In the genomic region with DNA sequence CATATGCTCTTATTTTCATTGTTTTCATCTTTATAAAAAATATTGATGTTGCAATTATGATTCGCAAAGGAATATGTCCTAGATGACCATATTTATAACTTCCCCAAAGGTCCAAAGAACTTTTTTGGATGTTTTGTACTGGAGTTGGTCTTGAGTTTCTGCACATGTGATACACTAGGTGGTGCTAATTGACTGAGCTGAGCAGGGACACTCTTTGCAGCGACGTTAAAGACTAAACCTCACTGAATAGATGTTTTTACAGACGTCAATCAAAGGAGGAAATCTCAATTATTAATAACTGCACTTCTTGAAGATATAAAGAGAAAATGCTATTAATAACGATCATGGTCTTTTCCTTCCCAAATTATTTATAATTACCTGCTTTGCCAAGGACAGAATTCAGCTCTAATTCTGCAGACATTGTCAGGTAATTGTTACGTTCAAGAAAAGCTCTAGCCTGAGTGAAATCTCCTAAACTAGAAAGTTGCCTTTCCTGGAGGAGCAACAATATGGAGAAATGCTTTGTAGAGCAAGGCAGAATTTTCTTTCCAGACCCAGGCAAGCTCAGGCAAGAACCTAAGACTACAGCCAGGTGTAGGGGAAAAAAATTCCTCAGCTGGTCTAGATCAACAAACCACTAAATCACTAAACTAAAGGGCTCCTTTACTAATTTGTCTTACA, we compare ENCODE assay signal across 8 cellular contexts.
A peak's percentile ranks its signal among the peaks of the same experiment; 100 is the strongest.
DNase-seq lines count a peak whose midpoint lies in the region; ATAC-seq and TF ChIP-seq lines count a peak whose summit lies in the region.

No MANE protein-coding gene starts in this region.

- TF ChIP-seq CTCF in thyroid gland (IDR thresholded peaks at IDR 0.05) = peak in 5 of 6 experiments; percentile 40 to 70 (median 58)

- intact Hi-C loops in thyroid gland (cut with DNase I) = loop anchor here (10.0 kb wide), 1 partner anchor 171 kb away; no protein-coding TSS in a partner anchor

- DNase-seq in DMS153 treated with DMSO at 0.1 percent for 48 hours (lab: John Stamatoyannopoulos, UW; ENCODE audit: unreplicated experiment) (peak; percentile 42), DMS153 (lab: John Stamatoyannopoulos, UW) (no peak), HCEC 1CT (peak; percentile 56), RPMI7951 (ENCODE audit: low read depth) (peak; percentile 19), fibroblast of peridontal ligament (ENCODE audit: extremely low read depth) (peak; percentile 70), thyroid gland (peak in 1 of 2 donors; percentile 10)

- ATAC-seq in HG02642 (IDR thresholded peaks at IDR 0.05; ENCODE audit: poor library complexity, unreplicated experiment) (no peak), HG02623 (IDR thresholded peaks at IDR 0.05; ENCODE audit: unreplicated experiment) (no peak)

- no peaks in the 10 kb centered on the region for H3K27me3 ChIP-seq in thyroid gland

- H3K36me3 ChIP-seq in thyroid gland = no peaks in the 10 kb centered on the region

- no peak overlapping the region for H3K4me3 ChIP-seq in thyroid gland (replicated peaks in 1 of 3)

- no peaks in the 10 kb centered on the region for H3K9me3 ChIP-seq in thyroid gland

- 15 to 20% methylated on average over 6 of the region's 6 CpGs for WGBS in thyroid gland, 2 donors

- no peaks in the 10 kb centered on the region for H3K4me1 ChIP-seq in thyroid gland

- no peak for TF ChIP-seq POLR2A in thyroid gland (IDR thresholded peaks at IDR 0.05)

- no peak overlapping the region for H3K27ac ChIP-seq in thyroid gland
